ENCODE assay signal across 8 cellular contexts in the genomic region with DNA sequence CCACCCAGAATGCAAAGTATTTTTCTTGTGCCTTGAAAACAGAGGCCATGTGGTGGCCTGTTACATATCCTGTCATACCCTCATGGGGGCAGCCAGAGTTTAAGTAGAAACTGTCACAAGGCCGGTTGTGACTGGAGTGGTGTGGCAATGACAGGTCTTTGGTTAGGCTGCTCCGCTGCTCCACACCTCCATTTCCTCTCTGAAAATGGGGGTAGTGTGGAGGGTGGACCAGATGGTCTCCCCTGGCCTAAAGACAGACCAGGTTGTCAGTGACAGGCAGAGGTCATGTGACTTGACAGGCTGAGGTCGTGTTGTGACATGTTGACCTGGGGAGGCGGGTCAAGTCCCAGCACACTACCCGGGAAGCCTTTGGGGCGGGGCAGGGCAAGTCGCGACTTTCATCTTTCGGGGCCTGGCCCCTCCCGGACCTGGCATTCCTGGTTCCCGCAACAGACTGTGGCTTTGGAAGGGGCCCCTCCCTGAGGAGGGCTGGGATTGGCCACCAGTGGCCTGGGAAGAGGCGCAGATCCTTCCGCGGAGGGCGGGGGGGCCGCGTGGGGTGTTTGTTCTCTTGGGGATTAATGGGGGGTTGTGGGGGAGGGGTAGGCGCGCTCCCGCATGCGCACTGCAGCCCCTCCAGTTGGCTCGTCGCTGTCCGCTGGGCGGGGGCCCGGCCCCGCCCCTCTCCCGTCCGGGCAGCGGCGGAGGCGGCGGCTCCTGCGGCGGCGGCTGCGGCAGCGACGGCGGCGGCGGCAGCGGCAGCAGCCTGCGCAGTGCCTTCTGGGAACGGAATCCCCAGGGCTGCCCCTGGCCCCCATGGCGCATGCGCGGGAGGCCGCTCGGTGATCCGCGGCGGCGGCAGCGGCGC. TPM values are rescaled to one million over a fixed set of nuclear protein-coding genes. Genes with fewer than 3 reads are reported as not detected.
DNase-seq lines count a peak whose midpoint lies in the region; ATAC-seq and TF ChIP-seq lines count a peak whose summit lies in the region.

MBD6 (plus strand) TSS at position 806 of the 868 bp plus-strand sequence. CDS start 1,480 bp downstream, outside the sequence.

- peak; percentile 58 for ATAC-seq in activated T-helper 17 cell treated with anti-CD3 and anti-CD28 coated beads, Interleukin-2, amount 50 U/mL, for 72 hours (replicated peaks)

- no peaks in the 10 kb centered on the region for H3K9me3 ChIP-seq in DOHH2 (ENCODE audit: control insufficient read depth, insufficient read depth, low read length)
- H3K9me3 ChIP-seq in GM23248 (ENCODE audit: low read depth): no peaks in the 10 kb centered on the region
- no peaks in the 10 kb centered on the region for H3K9me3 ChIP-seq in Karpas-422 (ENCODE audit: low read length)

- no peaks in the 10 kb centered on the region for H3K9me3 Mint-ChIP-seq in activated T-helper 17 cell treated with anti-CD3 and anti-CD28 coated beads, Interleukin-2, amount 50 U/mL, for 72 hours
- no peaks in the 10 kb centered on the region for H3K9me3 Mint-ChIP-seq in nephron
- no peaks in the 10 kb centered on the region for H3K9me3 Mint-ChIP-seq in stimulated activated naive CD8-positive, alpha-beta T cell treated with anti-CD3 and anti-CD28 coated beads, Interleukin-15, Interleukin-2, amounts not matched to agents 100 ng/mL and 50 ng/mL, for 24 hours

- peaks cover 18% of the 10 kb centered on the region for H3F3A ChIP-seq in DOHH2 (ENCODE audit: control insufficient read depth, insufficient read depth)
- H3F3A ChIP-seq in GM23248 (ENCODE audit: insufficient read depth): peaks cover 56% of the 10 kb centered on the region

- H3K79me2 ChIP-seq in DOHH2 (ENCODE audit: control insufficient read depth, low read length) (peaks cover 56% of the 10 kb centered on the region), GM23248 (ENCODE audit: insufficient read depth) (peaks cover 72% of the 10 kb centered on the region), Karpas-422 (ENCODE audit: low read length) (peaks cover 49% of the 10 kb centered on the region)

- H3K4me2 ChIP-seq in DOHH2 (ENCODE audit: low read length): peak within 1 kb of the TSS; percentile 92
- H3K4me2 ChIP-seq in GM23248 (ENCODE audit: unreplicated experiment): peak within 1 kb of the TSS; percentile 91
- H3K4me2 ChIP-seq in Karpas-422 (ENCODE audit: low read depth, low read length, poor library complexity, severe bottlenecking): peak within 1 kb of the TSS; percentile 92

- H3K27me3 ChIP-seq in DOHH2 (ENCODE audit: control insufficient read depth, low read length) (no peaks in the 10 kb centered on the region), GM23248 (replicated peaks; ENCODE audit: insufficient read depth) (no peaks in the 10 kb centered on the region), Karpas-422 (ENCODE audit: low read length) (no peaks in the 10 kb centered on the region)

- H3K4me3 ChIP-seq in DOHH2 (ENCODE audit: low read length): peak within 1 kb of the TSS; percentile 84
- peak within 1 kb of the TSS; percentile 93 for H3K4me3 ChIP-seq in GM23248
- H3K4me3 ChIP-seq in Karpas-422 (ENCODE audit: low read length): peak within 1 kb of the TSS; percentile 92

- peaks cover 31% of the 10 kb centered on the region for H3K4me1 Mint-ChIP-seq in activated T-helper 17 cell treated with anti-CD3 and anti-CD28 coated beads, Interleukin-2, amount 50 U/mL, for 72 hours
- H3K4me1 Mint-ChIP-seq in nephron: peaks cover 53% of the 10 kb centered on the region
- H3K4me1 Mint-ChIP-seq in stimulated activated naive CD8-positive, alpha-beta T cell treated with anti-CD3 and anti-CD28 coated beads, Interleukin-15, Interleukin-2, amounts not matched to agents 100 ng/mL and 50 ng/mL, for 24 hours (ENCODE audit: low read depth): peaks cover 61% of the 10 kb centered on the region

- H3K9ac ChIP-seq in GM23248 (peak within 1 kb of the TSS; percentile 88), Karpas-422 (ENCODE audit: low read length) (peak within 1 kb of the TSS; percentile 89)

- H3K36me3 ChIP-seq in DOHH2 (ENCODE audit: control insufficient read depth, low read length): peaks cover 66% of the 10 kb centered on the region
- H3K36me3 ChIP-seq in GM23248 (ENCODE audit: low read depth): peaks cover 19% of the 10 kb centered on the region
- H3K36me3 ChIP-seq in Karpas-422 (ENCODE audit: insufficient read depth, low read length): peaks cover 14% of the 10 kb centered on the region

- DNase-seq in GM23248: peak; percentile 94
- DNase-seq in Karpas-422: peak; percentile 95
- DNase-seq in RWPE1 (ENCODE audit: low spot score): peak; percentile 95
- DNase-seq in fibroblast of peridontal ligament (ENCODE audit: extremely low read depth): peak; percentile 89

- TF ChIP-seq CTCF in DOHH2 (IDR thresholded peaks at IDR 0.05; ENCODE audit: low read depth, low read length, poor library complexity, severe bottlenecking) (no peak), RWPE1 (conservative IDR thresholded peaks at IDR 0.05; ENCODE audit: low read depth) (no peak), nephron (IDR thresholded peaks at IDR 0.05; ENCODE audit: unreplicated experiment in 3 of 3) (no peak)

- H3K36me3 Mint-ChIP-seq in activated T-helper 17 cell treated with anti-CD3 and anti-CD28 coated beads, Interleukin-2, amount 50 U/mL, for 72 hours (ENCODE audit: low read depth): peaks cover 91% of the 10 kb centered on the region
- peaks cover 32% of the 10 kb centered on the region for H3K36me3 Mint-ChIP-seq in nephron (ENCODE audit: low read depth)
- H3K36me3 Mint-ChIP-seq in stimulated activated naive CD8-positive, alpha-beta T cell treated with anti-CD3 and anti-CD28 coated beads, Interleukin-15, Interleukin-2, amounts not matched to agents 100 ng/mL and 50 ng/mL, for 24 hours (ENCODE audit: low read depth): peaks cover 32% of the 10 kb centered on the region

- H3K4me3 Mint-ChIP-seq in activated T-helper 17 cell treated with anti-CD3 and anti-CD28 coated beads, Interleukin-2, amount 50 U/mL, for 72 hours: peak within 1 kb of the TSS; percentile 91
- H3K4me3 Mint-ChIP-seq in nephron: peak within 1 kb of the TSS; percentile 98 to 100 (median 99)
- peak within 1 kb of the TSS; percentile 94 for H3K4me3 Mint-ChIP-seq in stimulated activated naive CD8-positive, alpha-beta T cell treated with anti-CD3 and anti-CD28 coated beads, Interleukin-15, Interleukin-2, amounts not matched to agents 100 ng/mL and 50 ng/mL, for 24 hours

- no peaks in the 10 kb centered on the region for H3K9me2 ChIP-seq in DOHH2 (replicated peaks; ENCODE audit: control insufficient read depth, low read length)
- no peaks in the 10 kb centered on the region for H3K9me2 ChIP-seq in GM23248 (ENCODE audit: insufficient read depth)
- H3K9me2 ChIP-seq in Karpas-422 (replicated peaks; ENCODE audit: insufficient read depth, low read length): no peaks in the 10 kb centered on the region

- peak within 1 kb of the TSS; percentile 97 for H3K27ac ChIP-seq in DOHH2 (ENCODE audit: low read depth, low read length)
- peak within 1 kb of the TSS; percentile 97 for H3K27ac ChIP-seq in GM23248
- peak within 1 kb of the TSS; percentile 91 for H3K27ac ChIP-seq in Karpas-422 (ENCODE audit: low read length)
- peak within 1 kb of the TSS; percentile 98 for H3K27ac ChIP-seq in RWPE1

- CTCF ChIA-PET in RWPE1 (lab: Yijun Ruan, JAX): no interaction called here

- no peaks in the 10 kb centered on the region for H3K27me3 Mint-ChIP-seq in activated T-helper 17 cell treated with anti-CD3 and anti-CD28 coated beads, Interleukin-2, amount 50 U/mL, for 72 hours
- H3K27me3 Mint-ChIP-seq in nephron (ENCODE audit: low read depth): no peaks in the 10 kb centered on the region
- no peaks in the 10 kb centered on the region for H3K27me3 Mint-ChIP-seq in stimulated activated naive CD8-positive, alpha-beta T cell treated with anti-CD3 and anti-CD28 coated beads, Interleukin-15, Interleukin-2, amounts not matched to agents 100 ng/mL and 50 ng/mL, for 24 hours

- 2 to 3% methylated on average over 11 to 41 of the region's 56 CpGs for WGBS in GM23248 (ENCODE audit: low coverage in 1 of 2, low lambda C conversion rate in 2 of 2, missing lambda C conversion rate in 2 of 2), 2 experiments

- in situ Hi-C loops in GM23248 (cut with MboI): no loop called here

- H3K27ac Mint-ChIP-seq in activated T-helper 17 cell treated with anti-CD3 and anti-CD28 coated beads, Interleukin-2, amount 50 U/mL, for 72 hours: peak within 1 kb of the TSS; percentile 97
- H3K27ac Mint-ChIP-seq in nephron: peak within 1 kb of the TSS; percentile 99 to 100 (median 99)
- peak within 1 kb of the TSS; percentile 99 for H3K27ac Mint-ChIP-seq in stimulated activated naive CD8-positive, alpha-beta T cell treated with anti-CD3 and anti-CD28 coated beads, Interleukin-15, Interleukin-2, amounts not matched to agents 100 ng/mL and 50 ng/mL, for 24 hours

- H4K20me1 ChIP-seq in DOHH2 (ENCODE audit: control insufficient read depth, insufficient read depth, low read depth, low read length) (peaks cover 8% of the 10 kb centered on the region), GM23248 (ENCODE audit: insufficient read depth) (peaks cover 12% of the 10 kb centered on the region; the same call in 1 of the 2 replicates), Karpas-422 (ENCODE audit: insufficient read depth, low read depth, low read length) (peaks cover 33% of the 10 kb centered on the region; the same call in 1 of the 2 replicates)

- peaks cover 55% of the 10 kb centered on the region for H3K4me1 ChIP-seq in DOHH2 (ENCODE audit: control insufficient read depth, low read length)
- peaks cover 40% of the 10 kb centered on the region for H3K4me1 ChIP-seq in GM23248 (ENCODE audit: insufficient read depth)
- peaks cover 53% of the 10 kb centered on the region for H3K4me1 ChIP-seq in Karpas-422 (ENCODE audit: low read length)

- peak within 1 kb of the TSS; percentile 71 for H2AFZ ChIP-seq in GM23248
- peak within 1 kb of the TSS; percentile 72 for H2AFZ ChIP-seq in Karpas-422 (ENCODE audit: low read length)

- POLR2A ChIA-PET in RWPE1 (lab: Yijun Ruan, JAX; ENCODE audit: low non-redundant PET): no interaction called here

RNA-seq across cellular contexts. Expression of gene MBD6, which starts in this region (rescaled TPM):
- total RNA-seq in GM23248 (2014; rRNA removed; shearing (Covaris generic)): 2.1 and 2.8 TPM in 2 replicates
- polyA plus RNA-seq in GM23248 (2016; fragmentation: Nextera tagmentation; extraction: Ambion mirVana): 9.7 and 13.0 TPM in 2 replicates
- 23.5 and 32.4 TPM in 2 replicates for total RNA-seq in Karpas-422 (2014; rRNA removed; shearing (Covaris generic); ENCODE audit: low replicate concordance)
- 10 to 100 TPM; 78.8 to 83.1 TPM for total RNA-seq in activated T-helper 17 cell treated with anti-CD3 and anti-CD28 coated beads, Interleukin-2, amount 50 U/mL, for 72 hours

Comparison
In these comparisons a context has a peak if more than half of its experiments do, and no peak if none do; other contexts are left out.
1. Peak in every context shown above with its lines: DNase-seq, ATAC-seq, H3K4me3 ChIP-seq and H3K27ac ChIP-seq.